ENCODE assay signal across 2 cellular contexts in genomic region chr15:23647421-23648375, GRCh38.
TF ChIP-seq lines count a peak whose summit lies in the region.

Gene MAGEL2 (minus strand): TSS chr15:23647867. CDS start chr15:23647742, 125 bp downstream.

TF ChIP-seq in H1, 55 proteins besides CTCF, POLR2A, EP300 and RAD21 (continues in another document):
- no peak for TF ChIP-seq GABPA (IDR thresholded peaks at IDR 0.05; ENCODE audit: borderline replicate concordance, insufficient read depth, low read length)
- TF ChIP-seq SIN3A (conservative IDR thresholded peaks at IDR 0.05 in 1 of 2, IDR thresholded peaks at IDR 0.05 in 1 of 2; ENCODE audit: low read depth in 1 of 2, low read length in 2 of 2) = no peak
- no peak for TF ChIP-seq SIRT6 (IDR thresholded peaks at IDR 0.05; ENCODE audit: low read length)
- no peak for TF ChIP-seq ATF2 (IDR thresholded peaks at IDR 0.05; ENCODE audit: low read length)
- peak; percentile 22 for TF ChIP-seq KDM4A (IDR thresholded peaks at IDR 0.05; ENCODE audit: low read depth, low read length, severe bottlenecking)
- no peak for TF ChIP-seq FOSL1 (IDR thresholded peaks at IDR 0.05; ENCODE audit: insufficient read depth, low read depth, low read length)
- TF ChIP-seq CBX8 (IDR thresholded peaks at IDR 0.05; ENCODE audit: borderline replicate concordance, low read depth, low read length) = no peak
- no peak for TF ChIP-seq BCL11A (IDR thresholded peaks at IDR 0.05; ENCODE audit: low read depth in 2 of 2, low read length in 2 of 2)
- TF ChIP-seq MAFK (IDR thresholded peaks at IDR 0.05; ENCODE audit: low read depth, low read length) = no peak
- TF ChIP-seq TBP (IDR thresholded peaks at IDR 0.05; ENCODE audit: low read depth, low read length) = peak; percentile 61; the same call in 1 of the 2 replicates
- TF ChIP-seq TAF7 (optimal IDR thresholded peaks at IDR 0.05; ENCODE audit: borderline replicate concordance, low read depth, low read length) = peak; percentile 38
- TF ChIP-seq MAX (IDR thresholded peaks at IDR 0.05) = no peak
- TF ChIP-seq SUZ12 (IDR thresholded peaks at IDR 0.05; ENCODE audit: low read length) = no peak
- TF ChIP-seq CHD7 (IDR thresholded peaks at IDR 0.05; ENCODE audit: insufficient replicate concordance, low read length) = no peak
- TF ChIP-seq SRF (IDR thresholded peaks at IDR 0.05; ENCODE audit: low read depth, low read length) = no peak

TF ChIP-seq in neural cell, 6 proteins besides CTCF, POLR2A, EP300 and RAD21:
- TF ChIP-seq REST (IDR thresholded peaks at IDR 0.05; ENCODE audit: borderline replicate concordance) = peak; percentile 89
- no peak for TF ChIP-seq SMC3 (conservative IDR thresholded peaks at IDR 0.05; ENCODE audit: poor library complexity)
- TF ChIP-seq EZH2 (IDR thresholded peaks at IDR 0.05; ENCODE audit: borderline replicate concordance, insufficient read depth, low read length, poor library complexity, severe bottlenecking) = no peak
- TF ChIP-seq MXI1 (conservative IDR thresholded peaks at IDR 0.05; ENCODE audit: poor library complexity, severe bottlenecking) = no peak
- TF ChIP-seq POLR2AphosphoS5 (IDR thresholded peaks at IDR 0.05) = peak; percentile 93
- TF ChIP-seq TAF1 (IDR thresholded peaks at IDR 0.05; ENCODE audit: low read depth) = peak; percentile 96
